ENCODE assay signal across 8 cellular contexts in the genomic region with DNA sequence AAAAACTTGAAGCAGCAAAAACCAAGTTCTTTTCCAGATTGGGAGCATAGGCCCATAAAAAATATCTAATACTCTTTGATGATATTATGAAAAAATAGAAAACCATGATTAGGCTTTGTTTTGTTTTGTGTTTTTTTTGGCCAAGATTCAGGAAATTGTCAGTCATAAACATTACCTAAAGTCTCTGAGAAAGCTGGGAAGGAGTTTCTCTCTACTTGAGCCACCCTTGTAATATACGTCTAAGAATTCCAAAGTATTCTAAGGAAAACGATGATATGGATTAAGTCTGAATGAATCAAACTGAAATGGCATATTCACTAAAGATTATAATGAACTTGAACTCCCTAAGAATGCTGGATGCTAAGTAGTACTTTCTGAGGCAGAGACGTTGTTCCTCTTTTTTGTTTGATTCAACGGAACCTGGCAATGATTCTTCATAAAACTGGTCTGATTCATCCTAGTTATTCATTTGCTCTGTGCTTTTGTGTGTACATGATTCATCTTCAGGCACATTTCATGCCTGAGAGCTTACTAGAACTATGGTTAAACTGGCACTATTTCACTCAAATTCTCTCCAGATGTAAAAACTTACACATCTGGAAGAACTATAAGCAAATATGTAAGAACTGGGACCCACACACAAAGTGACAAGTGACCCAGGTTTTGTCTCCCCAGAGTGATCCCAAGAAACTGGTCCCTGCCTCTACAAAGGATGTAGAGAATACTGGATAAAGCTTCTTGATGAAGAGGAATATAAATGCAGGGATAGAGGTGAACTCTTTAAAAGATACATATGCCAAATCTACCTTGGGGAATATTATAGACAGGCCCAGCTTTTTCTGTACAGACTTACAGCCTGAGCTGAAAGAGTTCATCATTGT.
DNase-seq lines count a peak whose midpoint lies in the region; TF ChIP-seq lines count a peak whose summit lies in the region.
"Had no signal": no experiment of that assay in that cellular context is flagged by ENCODE, and none has a peak within 500 bp of the region (broad histone marks: within the 10 kb centered on the region; RNA-seq: fewer than 3 reads in every experiment).

No MANE protein-coding gene starts in this region.

- H3K27ac ChIP-seq in coronary artery: peak overlapping the region in 1 of 2 donors; percentile 25
- H3K27ac ChIP-seq: VCaP had no signal

- H3K4me3 Mint-ChIP-seq in chondrocyte (ENCODE audit: unreplicated experiment): no peak overlapping the region

- peak overlapping the region; percentile 64 for H3K27ac Mint-ChIP-seq in chondrocyte (ENCODE audit: unreplicated experiment)

- peaks cover 2% of the 10 kb centered on the region for H3K36me3 Mint-ChIP-seq in chondrocyte (ENCODE audit: low read depth)

- peaks cover 3% of the 10 kb centered on the region for H3K9me3 Mint-ChIP-seq in chondrocyte (ENCODE audit: low read depth)

- TF ChIP-seq CTCF in chondrocyte (IDR thresholded peaks at IDR 0.05) (no peak), coronary artery (IDR thresholded peaks at IDR 0.05) (no peak)

- no peaks in the 10 kb centered on the region for H3K27me3 Mint-ChIP-seq in chondrocyte (ENCODE audit: low read depth)

- H3K4me1 Mint-ChIP-seq in chondrocyte (ENCODE audit: low read depth): peaks cover 48% of the 10 kb centered on the region

- DNase-seq in GM04503 (ENCODE audit: low read depth): peak; percentile 92
- peak; percentile 89 for DNase-seq in M059J (ENCODE audit: low read depth)
- DNase-seq in chondrocyte (ENCODE audit: low spot score): no peak
- DNase-seq in pulmonary artery endothelial cell (ENCODE audit: low read depth, low spot score): peak; percentile 26
- DNase-seq in coronary artery (ENCODE audit: low spot score): no peak
- no peak for DNase-seq in C1 segment of cervical spinal cord (lab: John Stamatoyannopoulos, UW)
- DNase-seq in GM19238 (ENCODE audit: insufficient read length, low spot score): no peak

- no peak overlapping the region for H3K4me3 ChIP-seq in coronary artery

Comparison
In these comparisons a context has a peak if more than half of its experiments do, and no peak if none do; other contexts are left out.
1. DNase-seq: peak in GM04503 (single experiment), M059J (single experiment) and pulmonary artery endothelial cell (single experiment); none in chondrocyte (single experiment), coronary artery (single experiment), C1 segment of cervical spinal cord (0 of 14) and GM19238 (single experiment).